ENCODE assay signal across 33 cellular contexts in the genomic region with DNA sequence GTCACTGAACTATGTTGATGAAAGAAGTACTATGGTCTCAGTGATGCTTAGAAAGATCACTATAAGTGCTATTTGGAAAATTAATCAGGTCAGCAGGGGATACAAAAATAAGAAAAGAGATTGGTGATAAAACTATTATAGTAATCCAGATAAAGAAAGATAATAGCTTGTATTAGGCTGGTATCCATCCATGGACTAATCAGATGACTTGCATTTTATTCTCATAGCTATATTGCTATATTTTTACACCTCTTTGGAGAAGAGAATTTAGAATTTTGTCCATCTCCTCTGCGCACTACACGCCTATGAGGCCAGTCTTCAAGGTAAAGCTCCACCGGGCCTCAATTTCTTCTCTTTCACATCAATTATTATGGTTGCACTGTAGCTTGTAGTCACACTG.
"Had no signal": no experiment of that assay in that cellular context is flagged by ENCODE, and none has a peak within 500 bp of the region (broad histone marks: within the 10 kb centered on the region; RNA-seq: fewer than 3 reads in every experiment).

No MANE protein-coding gene starts in this region.

- H3K27me3 ChIP-seq: adrenal gland, ascending aorta, body of pancreas, brain microvascular endothelial cell, breast epithelium, cardiac muscle cell had no signal

- H3K9me3 ChIP-seq: adrenal gland, ascending aorta, body of pancreas had no signal

- ATAC-seq: activated naive CD4-positive, alpha-beta T cell treated with anti-CD3 and anti-CD28 coated beads, Interleukin-2, amount 50 U/mL, for 72 hours; activated naive CD8-positive, alpha-beta T cell treated with anti-CD3 and anti-CD28 coated beads, Interleukin-2, amount 50 U/mL, for 24 hours; activated T-cell treated with anti-CD3 and anti-CD28 coated beads, Interleukin-2, amount 50 U/mL, for 4 hours; activated T-cell treated with anti-CD3 and anti-CD28 coated beads, Interleukin-2, amount 50 U/mL, for 72 hours; activated T-helper 17 cell treated with anti-CD3 and anti-CD28 coated beads, Interleukin-2, amount 50 U/mL, for 72 hours; body of pancreas had no signal

- H3K4me1 ChIP-seq: adrenal gland, ascending aorta, body of pancreas, breast epithelium had no signal

- H3K27ac ChIP-seq: adrenal gland, ascending aorta, body of pancreas, brain microvascular endothelial cell, breast epithelium, cardiac muscle cell had no signal

- H3K4me3 ChIP-seq: adrenal gland, ascending aorta, body of pancreas, breast epithelium, cardiac muscle cell had no signal

- DNase-seq: activated effector memory CD4-positive, alpha-beta T cell treated with anti-CD3 and anti-CD28 coated beads, Interleukin-2, amount 50 U/mL, for 16 hours; activated effector memory CD4-positive, alpha-beta T cell treated with Interleukin-2 at 50 U/mL for 16 hours; activated gamma-delta T cell; activated gamma-delta T cell treated with Interleukin-2 at 50 U/mL for 16 hours; activated naive CD4-positive, alpha-beta T cell; activated naive CD4-positive, alpha-beta T cell treated with anti-CD3 and anti-CD28 coated beads for 36 hours; activated naive CD4-positive, alpha-beta T cell treated with anti-CD3 and anti-CD28 coated beads, Interleukin-2, amount 10 ng/mL, durations not matched to agents 7 days and 5 days; activated naive CD4-positive, alpha-beta T cell treated with anti-CD3 and anti-CD28 coated beads, Interleukin-2, amount 50 U/mL, for 16 hours; activated naive CD4-positive, alpha-beta T cell treated with Interleukin-2 at 50 U/mL for 16 hours; activated naive CD8-positive, alpha-beta T cell treated with anti-CD3 and anti-CD28 coated beads for 36 hours; activated naive CD8-positive, alpha-beta T cell treated with anti-CD3 and anti-CD28 coated beads, Interleukin-2, amount 10 ng/mL, durations not matched to agents 7 days and 5 days; activated naive CD8-positive, alpha-beta T cell treated with anti-CD3 and anti-CD28 coated beads, Interleukin-2, amount 50 U/mL, for 24 hours; activated T-cell treated with anti-CD3 and anti-CD28 coated beads, Interleukin-2, amount 50 U/mL, for 24 hours; activated T-cell treated with anti-CD3 and anti-CD28 coated beads, Interleukin-2, amount 50 U/mL, for 4 hours; activated T-cell treated with anti-CD3 and anti-CD28 coated beads, Interleukin-2, amount 50 U/mL, for 48 hours; activated T-cell treated with anti-CD3 and anti-CD28 coated beads, Interleukin-2, amount 50 U/mL, for 72 hours; adrenal gland; amniotic stem cell; amygdala; anterior cingulate cortex; aorta; body of pancreas; brain microvascular endothelial cell; caudate nucleus; central memory CD4-positive, alpha-beta T cell; cerebellar nuclear complex had no signal

- H3K36me3 ChIP-seq: adrenal gland, ascending aorta, brain microvascular endothelial cell, breast epithelium, cardiac muscle cell had no signal

- FAIRE-seq: astrocyte, bronchial epithelial cell had no signal
